In genomic region chr17:8913091-8913490, GRCh38 we compare ENCODE assay signal across 26 cellular contexts. TPM values are rescaled to one million over a fixed set of nuclear protein-coding genes. Genes with fewer than 3 reads are reported as not detected.
A peak's percentile ranks its signal among the peaks of the same experiment; 100 is the strongest.
DNase-seq lines count a peak whose midpoint lies in the region; ATAC-seq and TF ChIP-seq lines count a peak whose summit lies in the region.
"Had no signal": no experiment of that assay in that cellular context is flagged by ENCODE, and none has a peak within 500 bp of the region (broad histone marks: within the 10 kb centered on the region; RNA-seq: fewer than 3 reads in every experiment).

No MANE protein-coding gene starts in this region.

- H3K36me3 Mint-ChIP-seq in CD4-positive, alpha-beta T cell (ENCODE audit: low read depth), result peaks cover 87% of the 10 kb centered on the region
- peaks cover 4% of the 10 kb centered on the region for H3K36me3 Mint-ChIP-seq in IgD-negative memory B cell
- H3K36me3 Mint-ChIP-seq in central memory CD8-positive, alpha-beta T cell (ENCODE audit: insufficient read depth), result peaks cover 23% of the 10 kb centered on the region
- H3K36me3 Mint-ChIP-seq in natural killer cell treated with Interleukin-12 subunit alpha and Interleukin-12 subunit beta and Interleukin-15 and Interleukin-18, amount 100 ng/mL, for 72 hours, result peaks cover 26% of the 10 kb centered on the region
- peaks cover 61% of the 10 kb centered on the region for H3K36me3 Mint-ChIP-seq in activated T-helper 2 cell treated with anti-CD3 and anti-CD28 coated beads, Interferon-gamma antibody, Interleukin-2, Interleukin-4, amounts not matched to agents 10 μg/mL and 5 μg/mL and 100 μg/mL, durations not matched to agents 14 hours and 24 hours and 36 hours (ENCODE audit: low read depth)

- H3K27ac Mint-ChIP-seq in CD4-positive, alpha-beta T cell, result peak overlapping the region; percentile 62
- peak overlapping the region in 2 of 3 donors; percentile 10 to 97 for H3K27ac Mint-ChIP-seq in IgD-negative memory B cell
- peak overlapping the region; percentile 47 for H3K27ac Mint-ChIP-seq in central memory CD8-positive, alpha-beta T cell (ENCODE audit: low read depth)
- H3K27ac Mint-ChIP-seq in natural killer cell treated with Interleukin-12 subunit alpha and Interleukin-12 subunit beta and Interleukin-15 and Interleukin-18, amount 100 ng/mL, for 72 hours, result peak overlapping the region; percentile 66 to 82
- no peak overlapping the region for H3K27ac Mint-ChIP-seq in activated T-helper 2 cell treated with anti-CD3 and anti-CD28 coated beads, Interferon-gamma antibody, Interleukin-2, Interleukin-4, amounts not matched to agents 10 μg/mL and 5 μg/mL and 100 μg/mL, durations not matched to agents 14 hours and 24 hours and 36 hours
- H3K27ac Mint-ChIP-seq: GM23338 had no signal

- ATAC-seq in CD4-positive, alpha-beta T cell (ENCODE audit: poor library complexity), result no peak
- no peak for ATAC-seq in central memory CD8-positive, alpha-beta T cell (replicated peaks; ENCODE audit: extremely low read depth, poor library complexity, severe bottlenecking)
- ATAC-seq in natural killer cell treated with Interleukin-12 subunit alpha and Interleukin-12 subunit beta and Interleukin-15 and Interleukin-18, amount 100 ng/mL, for 72 hours, result no peak
- ATAC-seq: GM23338, heart right ventricle had no signal

- H3K27me3 ChIP-seq in CD4-positive, alpha-beta T cell (ENCODE audit: control insufficient read depth, insufficient read depth, low read length), result no peaks in the 10 kb centered on the region
- H3K27me3 ChIP-seq: ascending aorta, right atrium auricular region had no signal

- no peak overlapping the region for H3K4me3 Mint-ChIP-seq in CD4-positive, alpha-beta T cell
- H3K4me3 Mint-ChIP-seq in IgD-negative memory B cell, result peak overlapping the region; percentile 30 to 92 (median 58)
- no peak overlapping the region for H3K4me3 Mint-ChIP-seq in central memory CD8-positive, alpha-beta T cell
- H3K4me3 Mint-ChIP-seq in natural killer cell treated with Interleukin-12 subunit alpha and Interleukin-12 subunit beta and Interleukin-15 and Interleukin-18, amount 100 ng/mL, for 72 hours, result no peak overlapping the region
- H3K4me3 Mint-ChIP-seq in activated T-helper 2 cell treated with anti-CD3 and anti-CD28 coated beads, Interferon-gamma antibody, Interleukin-2, Interleukin-4, amounts not matched to agents 10 μg/mL and 5 μg/mL and 100 μg/mL, durations not matched to agents 14 hours and 24 hours and 36 hours (ENCODE audit: low read depth), result no peak overlapping the region
- H3K4me3 Mint-ChIP-seq: activated naive CD4-positive, alpha-beta T cell treated with anti-CD3 and anti-CD28 coated beads, Interleukin-2, amount 10 ng/mL, durations not matched to agents 7 days and 5 days; GM23338 had no signal

- no peaks in the 10 kb centered on the region for H3K27me3 Mint-ChIP-seq in CD4-positive, alpha-beta T cell
- H3K27me3 Mint-ChIP-seq in IgD-negative memory B cell, result no peaks in the 10 kb centered on the region
- H3K27me3 Mint-ChIP-seq in central memory CD8-positive, alpha-beta T cell, result no peaks in the 10 kb centered on the region
- H3K27me3 Mint-ChIP-seq in natural killer cell treated with Interleukin-12 subunit alpha and Interleukin-12 subunit beta and Interleukin-15 and Interleukin-18, amount 100 ng/mL, for 72 hours, result no peaks in the 10 kb centered on the region
- H3K27me3 Mint-ChIP-seq in activated T-helper 2 cell treated with anti-CD3 and anti-CD28 coated beads, Interferon-gamma antibody, Interleukin-2, Interleukin-4, amounts not matched to agents 10 μg/mL and 5 μg/mL and 100 μg/mL, durations not matched to agents 14 hours and 24 hours and 36 hours (ENCODE audit: low read depth), result no peaks in the 10 kb centered on the region
- H3K27me3 Mint-ChIP-seq: activated naive CD4-positive, alpha-beta T cell treated with anti-CD3 and anti-CD28 coated beads, Interleukin-2, amount 10 ng/mL, durations not matched to agents 7 days and 5 days; naive B cell had no signal

- peaks cover 1% of the 10 kb centered on the region for H3K9me3 Mint-ChIP-seq in CD4-positive, alpha-beta T cell
- H3K9me3 Mint-ChIP-seq in IgD-negative memory B cell, result peaks cover 0 to 6% (median 5%) of the 10 kb centered on the region in 3 donors
- no peaks in the 10 kb centered on the region for H3K9me3 Mint-ChIP-seq in central memory CD8-positive, alpha-beta T cell
- no peaks in the 10 kb centered on the region for H3K9me3 Mint-ChIP-seq in natural killer cell treated with Interleukin-12 subunit alpha and Interleukin-12 subunit beta and Interleukin-15 and Interleukin-18, amount 100 ng/mL, for 72 hours
- H3K9me3 Mint-ChIP-seq in activated T-helper 2 cell treated with anti-CD3 and anti-CD28 coated beads, Interferon-gamma antibody, Interleukin-2, Interleukin-4, amounts not matched to agents 10 μg/mL and 5 μg/mL and 100 μg/mL, durations not matched to agents 14 hours and 24 hours and 36 hours, result peaks cover 12% of the 10 kb centered on the region

- no peak overlapping the region for H3K27ac ChIP-seq in CD4-positive, alpha-beta T cell (ENCODE audit: low read depth, low read length)
- H3K27ac ChIP-seq: ascending aorta, epithelial cell of prostate, heart right ventricle, parathyroid adenoma, right atrium auricular region, thoracic aorta had no signal

- no peaks in the 10 kb centered on the region for H3K9me3 ChIP-seq in CD4-positive, alpha-beta T cell (ENCODE audit: control insufficient read depth, low read length)

- TF ChIP-seq CTCF in CD4-positive, alpha-beta T cell (IDR thresholded peaks at IDR 0.05), result no peak

- DNase-seq in CD4-positive, alpha-beta T cell, result no peak
- no peak for DNase-seq in central memory CD8-positive, alpha-beta T cell (ENCODE audit: low spot score in 2 of 2)
- no peak for DNase-seq in natural killer cell treated with Interleukin-12 subunit alpha and Interleukin-12 subunit beta and Interleukin-15 and Interleukin-18, amount 100 ng/mL, for 72 hours (ENCODE audit: low spot score)
- DNase-seq in NCI-H748 (lab: John Stamatoyannopoulos, UW; ENCODE audit: unreplicated experiment) (no peak), NCI-H510A (lab: John Stamatoyannopoulos, UW) (no peak)
- DNase-seq in activated T-helper 2 cell treated with anti-CD3 and anti-CD28 coated beads, Interferon-gamma antibody, Interleukin-2, Interleukin-4, amounts not matched to agents 10 μg/mL and 5 μg/mL and 100 μg/mL, durations not matched to agents 14 hours and 24 hours and 36 hours (ENCODE audit: low spot score), result no peak
- DNase-seq: activated CD4-positive, CD25-positive, alpha-beta regulatory T cell; activated naive CD4-positive, alpha-beta T cell treated with anti-CD3 and anti-CD28 coated beads, Interleukin-2, amount 10 ng/mL, durations not matched to agents 7 days and 5 days; activated T-cell treated with anti-CD3 and anti-CD28 coated beads, Interleukin-2, amount 50 U/mL, for 1 hour; heart right ventricle; mesendoderm; naive B cell; NCI-H1105; NCI-H2081; NCI-H345; spleen; stimulated activated CD4-positive, alpha-beta T cell treated with anti-CD3 and anti-CD28 coated beads, Interleukin-2, amount 100 ng/mL, for 48 hours; stimulated activated naive CD4-positive, alpha-beta T cell had no signal

- POLR2A ChIA-PET in CD4-positive, alpha-beta T cell (lab: Charles Lee), result no interaction called here

- H3K4me1 Mint-ChIP-seq in CD4-positive, alpha-beta T cell (ENCODE audit: low read depth), result peaks cover 23% of the 10 kb centered on the region
- H3K4me1 Mint-ChIP-seq in IgD-negative memory B cell, result peaks cover 32 to 35% (median 35%) of the 10 kb centered on the region in 3 donors
- H3K4me1 Mint-ChIP-seq in central memory CD8-positive, alpha-beta T cell, result peaks cover 63% of the 10 kb centered on the region
- peaks cover 50 to 59% of the 10 kb centered on the region in 2 donors for H3K4me1 Mint-ChIP-seq in natural killer cell treated with Interleukin-12 subunit alpha and Interleukin-12 subunit beta and Interleukin-15 and Interleukin-18, amount 100 ng/mL, for 72 hours (ENCODE audit: low read depth in 2 of 2)
- peaks cover 7% of the 10 kb centered on the region for H3K4me1 Mint-ChIP-seq in activated T-helper 2 cell treated with anti-CD3 and anti-CD28 coated beads, Interferon-gamma antibody, Interleukin-2, Interleukin-4, amounts not matched to agents 10 μg/mL and 5 μg/mL and 100 μg/mL, durations not matched to agents 14 hours and 24 hours and 36 hours (ENCODE audit: low read depth)
- H3K4me1 Mint-ChIP-seq: GM23338 had no signal

- intact Hi-C loops in CD4-positive, alpha-beta T cell (cut with DNase I, micrococcal nuclease), result no loop called here
- intact Hi-C loops in activated T-helper 2 cell treated with anti-CD3 and anti-CD28 coated beads, Interferon-gamma antibody, Interleukin-2, Interleukin-4, amounts not matched to agents 10 μg/mL and 5 μg/mL and 100 μg/mL, durations not matched to agents 14 hours and 24 hours and 36 hours (cut with micrococcal nuclease), result no loop called here

- CTCF ChIA-PET in CD4-positive, alpha-beta T cell (lab: Charles Lee), result no interaction called here

RNA-seq across cellular contexts. Expression of gene PIK3R6, which starts 45.6 kb away (rescaled TPM):
- under 1 TPM; 0.50 to 0.60 TPM for total RNA-seq in CD4-positive, alpha-beta T cell
- 7.7 TPM for polyA plus RNA-seq in IgD-negative memory B cell
- total RNA-seq in natural killer cell treated with Interleukin-12 subunit alpha and Interleukin-12 subunit beta and Interleukin-15 and Interleukin-18, amount 100 ng/mL, for 72 hours, result 1 to 10 TPM in 1 of 2 donors, under 1 TPM in 1; 0.81 to 6.2 TPM
- total RNA-seq in activated T-helper 2 cell treated with anti-CD3 and anti-CD28 coated beads, Interferon-gamma antibody, Interleukin-2, Interleukin-4, amounts not matched to agents 10 μg/mL and 5 μg/mL and 100 μg/mL, durations not matched to agents 14 hours and 24 hours and 36 hours, result 9.8 and 10.1 TPM in 2 replicates
- total RNA-seq: M059J had no signal

RNA-seq across cellular contexts. Expression of gene PIK3R5, which starts 52.4 kb away (rescaled TPM):
- total RNA-seq in CD4-positive, alpha-beta T cell, result 100 to 1,000 TPM; 153 to 159 TPM
- polyA plus RNA-seq in IgD-negative memory B cell, result 30.7 TPM
- 100 to 1,000 TPM; 112 to 119 TPM for total RNA-seq in natural killer cell treated with Interleukin-12 subunit alpha and Interleukin-12 subunit beta and Interleukin-15 and Interleukin-18, amount 100 ng/mL, for 72 hours
- total RNA-seq in activated T-helper 2 cell treated with anti-CD3 and anti-CD28 coated beads, Interferon-gamma antibody, Interleukin-2, Interleukin-4, amounts not matched to agents 10 μg/mL and 5 μg/mL and 100 μg/mL, durations not matched to agents 14 hours and 24 hours and 36 hours, result 46.8 and 47.7 TPM in 2 replicates
- total RNA-seq: M059J had no signal

Comparison
In these comparisons a context has a peak if more than half of its experiments do, and no peak if none do; other contexts are left out.
1. H3K4me3 Mint-ChIP-seq: peak in IgD-negative memory B cell (4 of 4); none in CD4-positive, alpha-beta T cell (single experiment), central memory CD8-positive, alpha-beta T cell (single experiment), natural killer cell treated with Interleukin-12 subunit alpha and Interleukin-12 subunit beta and Interleukin-15 and Interleukin-18, amount 100 ng/mL, for 72 hours (single experiment) and activated T-helper 2 cell treated with anti-CD3 and anti-CD28 coated beads, Interferon-gamma antibody, Interleukin-2, Interleukin-4, amounts not matched to agents 10 μg/mL and 5 μg/mL and 100 μg/mL, durations not matched to agents 14 hours and 24 hours and 36 hours (single experiment).